Comparison of ENCODE assay signal across 26 cellular contexts in the genomic region with DNA sequence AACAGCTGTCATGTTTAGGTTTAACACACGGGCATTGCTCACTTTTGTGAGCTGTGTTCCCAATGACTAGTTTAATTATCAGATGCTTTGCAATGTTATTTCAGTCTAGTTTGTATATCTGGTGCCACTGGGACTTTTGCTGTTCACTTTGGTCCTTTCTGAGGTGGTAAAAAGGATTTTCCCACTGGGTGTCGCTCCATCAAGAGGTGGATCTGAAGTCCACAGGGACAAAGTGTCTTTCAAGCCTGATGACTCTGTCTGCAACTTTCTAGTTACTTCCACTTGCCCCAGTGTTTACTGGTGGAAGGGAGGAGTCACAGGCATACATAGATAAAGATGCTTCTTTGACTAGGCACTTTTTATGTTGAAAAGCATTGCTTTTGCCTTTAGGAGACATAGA.
DNase-seq lines count a peak whose midpoint lies in the region; ATAC-seq, FAIRE-seq and TF ChIP-seq lines count a peak whose summit lies in the region.
"Had no signal": no experiment of that assay in that cellular context is flagged by ENCODE, and none has a peak within 500 bp of the region (broad histone marks: within the 10 kb centered on the region; RNA-seq: fewer than 3 reads in every experiment).

No MANE protein-coding gene starts in this region.

- H3K27me3 Mint-ChIP-seq in endodermal cell (ENCODE audit: insufficient read depth) = no peaks in the 10 kb centered on the region

- H3K36me3 ChIP-seq in OCI-LY3 (replicated peaks; ENCODE audit: low read depth, low read length) (no peaks in the 10 kb centered on the region), endodermal cell (ENCODE audit: control insufficient read depth, insufficient read depth, low read length) (no peaks in the 10 kb centered on the region), osteoblast (ENCODE audit: insufficient read depth, low read length) (no peaks in the 10 kb centered on the region), GM23248 (ENCODE audit: low read depth) (no peaks in the 10 kb centered on the region)
- H3K36me3 ChIP-seq: upper lobe of left lung had no signal

- H3F3A ChIP-seq in GM23248 (ENCODE audit: insufficient read depth) = no peaks in the 10 kb centered on the region

- FAIRE-seq in A549 (lab: Jason Lieb, UNC) (no peak), H54 (lab: Jason Lieb, UNC) (peak; percentile 27)
- FAIRE-seq: GM18507 had no signal

- TF ChIP-seq RAD21 in A549 (conservative IDR thresholded peaks at IDR 0.05 in 1 of 2, IDR thresholded peaks at IDR 0.05 in 1 of 2) = peak; percentile 14 to 22; a peak in 2 of 5 replicates

- H3K4me2 ChIP-seq in A549 (no peak overlapping the region), OCI-LY3 (ENCODE audit: low read length) (no peak overlapping the region), osteoblast (ENCODE audit: insufficient read depth, low read length) (no peak overlapping the region), GM23248 (ENCODE audit: unreplicated experiment) (no peak overlapping the region)

- no peak; the same call in 2 of the 3 replicates for TF ChIP-seq CTCF in A549 (IDR thresholded peaks at IDR 0.05)
- peak; percentile 36 for TF ChIP-seq CTCF in OCI-LY3 (IDR thresholded peaks at IDR 0.05; ENCODE audit: low read depth, low read length)
- TF ChIP-seq CTCF in endodermal cell (conservative IDR thresholded peaks at IDR 0.05) = peak; percentile 41
- no peak for TF ChIP-seq CTCF in osteoblast (IDR thresholded peaks at IDR 0.05; ENCODE audit: extremely low read depth, low read depth, low read length)

- H3K9ac ChIP-seq in OCI-LY3 (ENCODE audit: low read length) = no peak overlapping the region
- no peak overlapping the region for H3K9ac ChIP-seq in endodermal cell (ENCODE audit: extremely low read depth, low read length, poor library complexity, severe bottlenecking)
- H3K9ac ChIP-seq in GM23248 = no peak overlapping the region

- no peaks in the 10 kb centered on the region for H3K4me1 ChIP-seq in A549
- H3K4me1 ChIP-seq in OCI-LY3 (ENCODE audit: low read length) = no peaks in the 10 kb centered on the region
- peaks cover 3% of the 10 kb centered on the region for H3K4me1 ChIP-seq in endodermal cell (ENCODE audit: control insufficient read depth, insufficient read depth, low read length)
- H3K4me1 ChIP-seq in osteoblast (ENCODE audit: insufficient read depth, low read length) = no peaks in the 10 kb centered on the region
- peaks cover 5% of the 10 kb centered on the region; the same call in 1 of the 2 replicates for H3K4me1 ChIP-seq in GM23248 (ENCODE audit: insufficient read depth)
- H3K4me1 ChIP-seq: psoas muscle, upper lobe of left lung had no signal

- H3K27me3 ChIP-seq in OCI-LY3 (ENCODE audit: low read depth, low read length) = no peaks in the 10 kb centered on the region
- H3K27me3 ChIP-seq in endodermal cell (ENCODE audit: control insufficient read depth, insufficient read depth, low read length, poor library complexity, severe bottlenecking) = no peaks in the 10 kb centered on the region
- no peaks in the 10 kb centered on the region for H3K27me3 ChIP-seq in osteoblast (ENCODE audit: insufficient read depth, low read length)
- no peaks in the 10 kb centered on the region for H3K27me3 ChIP-seq in GM23248 (replicated peaks; ENCODE audit: insufficient read depth)
- H3K27me3 ChIP-seq: upper lobe of left lung had no signal

- no peak overlapping the region for H3K4me3 ChIP-seq in A549
- no peak overlapping the region for H3K4me3 ChIP-seq in OCI-LY3 (ENCODE audit: low read length)
- H3K4me3 ChIP-seq in endodermal cell (ENCODE audit: low read length) = no peak overlapping the region
- H3K4me3 ChIP-seq in osteoblast (ENCODE audit: insufficient read depth, low read length) = no peak overlapping the region
- no peak overlapping the region for H3K4me3 ChIP-seq in GM23248
- H3K4me3 ChIP-seq: psoas muscle, skin epidermis, upper lobe of left lung had no signal

- no peak for TF ChIP-seq EP300 in A549 (IDR thresholded peaks at IDR 0.05)

- H3K27ac ChIP-seq in A549 = no peak overlapping the region
- no peak overlapping the region for H3K27ac ChIP-seq in OCI-LY3 (ENCODE audit: low read length)
- H3K27ac ChIP-seq in endodermal cell (ENCODE audit: low read depth, low read length) = no peak overlapping the region
- H3K27ac ChIP-seq in osteoblast (ENCODE audit: low read depth, low read length) = no peak overlapping the region
- no peak overlapping the region for H3K27ac ChIP-seq in GM23248
- H3K27ac ChIP-seq: psoas muscle, RWPE1, skin epidermis, upper lobe of left lung had no signal

- H3K9me3 ChIP-seq in A549 = no peaks in the 10 kb centered on the region
- no peaks in the 10 kb centered on the region for H3K9me3 ChIP-seq in OCI-LY3 (ENCODE audit: insufficient read depth, low read length)
- H3K9me3 ChIP-seq in endodermal cell (ENCODE audit: control insufficient read depth, low read length) = no peaks in the 10 kb centered on the region
- no peaks in the 10 kb centered on the region for H3K9me3 ChIP-seq in osteoblast (ENCODE audit: low read depth, low read length)
- H3K9me3 ChIP-seq in GM23248 (ENCODE audit: low read depth) = no peaks in the 10 kb centered on the region
- H3K9me3 ChIP-seq: psoas muscle, upper lobe of left lung had no signal

- CTCF ChIA-PET in A549 (lab: Yijun Ruan, JAX) = interaction anchor here (1.2 to 2.3 kb wide), 2 partner anchors 26 to 189 kb away, joined by 3 to 9 read pairs; no protein-coding TSS in a partner anchor

- H2AFZ ChIP-seq in OCI-LY3 (ENCODE audit: low read depth, low read length) (no peak overlapping the region), osteoblast (ENCODE audit: low read length) (no peak overlapping the region), GM23248 (no peak overlapping the region)

- no peaks in the 10 kb centered on the region for H3K9me3 Mint-ChIP-seq in endodermal cell
- H3K9me3 Mint-ChIP-seq: neural crest cell had no signal

- peaks cover 9% of the 10 kb centered on the region for H3K4me1 Mint-ChIP-seq in endodermal cell
- H3K4me1 Mint-ChIP-seq: neural crest cell had no signal

- H3K9me2 ChIP-seq in GM23248 (ENCODE audit: insufficient read depth) = no peaks in the 10 kb centered on the region

- H3K79me2 ChIP-seq in OCI-LY3 (ENCODE audit: low read length) (no peaks in the 10 kb centered on the region), osteoblast (ENCODE audit: insufficient read depth, low read length) (no peaks in the 10 kb centered on the region), GM23248 (ENCODE audit: insufficient read depth) (no peaks in the 10 kb centered on the region)

- WGBS in A549 (ENCODE audit: missing lambda C conversion rate) = 45% methylated on average over 2 of the region's 2 CpGs
- WGBS in endodermal cell (ENCODE audit: insufficient coverage in 1 of 2, insufficient read length in 1 of 2), 2 experiments = 89 to 100% methylated on average over 1 to 2 of the region's 2 CpGs
- 76 to 86% methylated on average over 2 of the region's 2 CpGs for WGBS in GM23248 (ENCODE audit: low coverage in 1 of 2, low lambda C conversion rate in 2 of 2, missing lambda C conversion rate in 2 of 2), 2 experiments

- no peak overlapping the region for H3K4me3 Mint-ChIP-seq in endodermal cell
- H3K4me3 Mint-ChIP-seq: neural crest cell had no signal

- no peaks in the 10 kb centered on the region for H3K36me3 Mint-ChIP-seq in endodermal cell (ENCODE audit: low read depth)

- H3K27ac Mint-ChIP-seq in endodermal cell = no peak overlapping the region

- ATAC-seq in A549 = peak in 1 of 2 experiments; percentile 38; a peak in 1 of 6 replicates
- no peak for ATAC-seq in GM18511 (IDR thresholded peaks at IDR 0.05; ENCODE audit: unreplicated experiment)
- ATAC-seq: left lobe of liver, psoas muscle had no signal

- POLR2A ChIA-PET in A549 (lab: Yijun Ruan, JAX) = no interaction called here

- in situ Hi-C loops in GM23248 (cut with MboI) = no loop called here

- TF ChIP-seq POLR2A in A549 (IDR thresholded peaks at IDR 0.05; ENCODE audit: low read length) (no peak), H54 (IDR thresholded peaks at IDR 0.05; ENCODE audit: low read depth, low read length) (no peak)

- peak in 1 of 2 experiments; percentile 26 for DNase-seq in A549 (ENCODE audit: low read depth in 1 of 2, low spot score in 1 of 2)
- DNase-seq in H54 (ENCODE audit: insufficient read length, low spot score) = no peak
- DNase-seq in endodermal cell = no peak
- DNase-seq in osteoblast (ENCODE audit: insufficient read length, low spot score, missing footprints) = no peak
- no peak for DNase-seq in hypothalamus (lab: John Stamatoyannopoulos, UW)
- DNase-seq in GM23248 = no peak
- DNase-seq: ACHN; activated CD4-positive, alpha-beta T cell treated with anti-CD3 and anti-CD28 coated beads for 4 hours; activated CD8-positive, alpha-beta memory T cell treated with anti-CD3 and anti-CD28 coated beads, Interleukin-2, amount 50 U/mL, for 4 hours; activated effector memory CD4-positive, alpha-beta T cell treated with anti-CD3 and anti-CD28 coated beads, Interleukin-2, amount 50 U/mL, for 16 hours; amniotic stem cell; central memory CD4-positive, alpha-beta T cell; DMS153; effector CD4-positive, alpha-beta T cell; NCI-H146; NCI-H774; psoas muscle; SW 1271; upper lobe of left lung had no signal

- H4K20me1 ChIP-seq in OCI-LY3 (ENCODE audit: insufficient read depth, low read length) = no peaks in the 10 kb centered on the region
- no peaks in the 10 kb centered on the region for H4K20me1 ChIP-seq in osteoblast (ENCODE audit: insufficient read depth, low read length)
- no peaks in the 10 kb centered on the region for H4K20me1 ChIP-seq in GM23248 (ENCODE audit: insufficient read depth)

TF ChIP-seq in A549, 52 proteins besides CTCF, POLR2A, EP300 and RAD21 (continues in another document):
- TF ChIP-seq GATA3 (IDR thresholded peaks at IDR 0.05; ENCODE audit: borderline replicate concordance) = no peak
- TF ChIP-seq SMC3 (IDR thresholded peaks at IDR 0.05) = 0 out of 3 replicates have a peak, but pooled peaks have one; percentile 17

Comparison
In these comparisons a context has a peak if more than half of its experiments do, and no peak if none do; other contexts are left out.
1. CTCF ChIP-seq: peak in OCI-LY3 (single experiment) and endodermal cell (single experiment); none in A549 (single experiment) and osteoblast (single experiment).